16 cellular contexts compared by ENCODE assay signal in the genomic region with DNA sequence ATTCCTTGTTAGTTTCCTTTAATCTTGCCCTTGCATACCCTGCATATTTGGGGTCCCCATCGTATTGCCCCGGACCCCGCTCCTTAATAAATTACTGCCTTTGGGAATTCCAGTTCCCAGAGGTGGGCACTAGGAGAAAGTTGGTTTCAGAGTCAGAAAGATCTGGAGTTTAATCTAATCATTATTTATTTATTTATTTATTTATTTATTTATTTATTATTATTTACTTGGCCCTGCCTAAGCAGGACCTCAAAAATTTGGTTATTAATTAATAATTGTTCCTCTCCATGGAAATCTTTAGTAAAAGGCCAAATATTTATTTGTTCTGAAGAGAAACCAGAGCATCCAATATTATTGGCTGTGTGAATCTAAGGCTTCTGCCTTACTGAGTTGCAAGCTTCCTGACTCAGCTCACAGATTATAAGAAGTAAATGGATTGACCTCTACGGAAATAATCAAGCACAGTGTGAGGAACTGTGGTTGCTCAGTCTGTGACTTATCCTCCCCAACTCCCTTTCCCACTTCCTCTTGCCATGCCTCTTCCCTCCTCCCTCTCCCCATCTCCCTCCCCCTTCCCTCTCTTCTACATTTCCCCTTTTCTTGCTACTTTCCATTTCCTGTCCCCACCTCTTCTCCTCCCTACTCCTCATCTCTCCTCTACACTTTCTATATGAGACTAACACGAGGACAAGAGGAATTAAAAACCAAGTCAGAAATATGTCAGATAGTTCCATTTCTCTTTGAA.
DNase-seq lines count a peak whose midpoint lies in the region; ATAC-seq and TF ChIP-seq lines count a peak whose summit lies in the region.
"Had no signal": no experiment of that assay in that cellular context is flagged by ENCODE, and none has a peak within 500 bp of the region (broad histone marks: within the 10 kb centered on the region; RNA-seq: fewer than 3 reads in every experiment).

No MANE protein-coding gene starts in this region.

- H3K27me3 Mint-ChIP-seq in type B pancreatic cell, result no peaks in the 10 kb centered on the region

- H3K36me3 ChIP-seq in HEK293 (ENCODE audit: control insufficient read depth in 2 of 2, insufficient read depth in 1 of 2, low read length in 2 of 2), result no peaks in the 10 kb centered on the region
- H3K36me3 ChIP-seq: colonic mucosa, SJSA1 had no signal

- TF ChIP-seq CTCF in HEK293 (tag by site-specific recombination; IDR thresholded peaks at IDR 0.05) (no peak), fibroblast of pulmonary artery (IDR thresholded peaks at IDR 0.05; ENCODE audit: low read length, missing control alignments) (no peak), type B pancreatic cell (conservative IDR thresholded peaks at IDR 0.05) (no peak)

- H3K4me1 ChIP-seq in HEK293 (ENCODE audit: control insufficient read depth, insufficient read depth, low read length), result no peaks in the 10 kb centered on the region
- H3K4me1 ChIP-seq: colonic mucosa, SJSA1 had no signal

- no peak for ATAC-seq in HG03520 (IDR thresholded peaks at IDR 0.05; ENCODE audit: unreplicated experiment)
- ATAC-seq: naive thymus-derived CD8-positive, alpha-beta T cell had no signal

- H3K4me3 Mint-ChIP-seq in type B pancreatic cell, result no peak overlapping the region
- H3K4me3 Mint-ChIP-seq: naive thymus-derived CD8-positive, alpha-beta T cell had no signal

- POLR2A ChIA-PET in HEK293 (lab: Yijun Ruan, JAX), result no interaction called here

- peak; percentile 2 for DNase-seq in SIG-M5 (lab: John Stamatoyannopoulos, UW)
- peak; percentile 38 for DNase-seq in fibroblast of pulmonary artery (ENCODE audit: low read depth)
- DNase-seq in renal cortical epithelial cell (ENCODE audit: low read depth), result peak; percentile 7
- DNase-seq in amniotic stem cell (lab: John Stamatoyannopoulos, UW), result no peak
- no peak for DNase-seq in type B pancreatic cell (ENCODE audit: extremely low spot score, unreplicated experiment)
- DNase-seq in anterior cingulate cortex (lab: John Stamatoyannopoulos, UW), result no peak
- DNase-seq: colonic mucosa; COR-L47; islet precursor cell; naive thymus-derived CD8-positive, alpha-beta T cell; NCI-H187; NCI-H748 treated with DMSO at 0.1 percent for 48 hours; substantia nigra had no signal

- no peak overlapping the region for H3K27ac Mint-ChIP-seq in type B pancreatic cell
- H3K27ac Mint-ChIP-seq: naive thymus-derived CD8-positive, alpha-beta T cell had no signal

- H3K4me3 ChIP-seq in HEK293 (ENCODE audit: low read depth, low read length) (no peak overlapping the region), fibroblast of pulmonary artery (replicated peaks; ENCODE audit: low read depth, low read length) (peak overlapping the region; percentile 21)
- H3K4me3 ChIP-seq: colonic mucosa, SJSA1 had no signal

- peaks cover 8% of the 10 kb centered on the region for H3K9me3 Mint-ChIP-seq in type B pancreatic cell
- H3K9me3 Mint-ChIP-seq: naive thymus-derived CD8-positive, alpha-beta T cell had no signal

- no peaks in the 10 kb centered on the region for H3K9me3 ChIP-seq in HEK293 (ENCODE audit: control insufficient read depth, insufficient read depth, low read depth, low read length)
- H3K9me3 ChIP-seq: colonic mucosa, SJSA1 had no signal

- CTCF ChIA-PET in HEK293 (lab: Yijun Ruan, JAX), result interaction anchor here (0.6 kb wide), 2 partner anchors 13 to 1902 kb away, joined by 3 read pairs; no protein-coding TSS in a partner anchor

- peaks cover 14% of the 10 kb centered on the region for H3K4me1 Mint-ChIP-seq in type B pancreatic cell (ENCODE audit: unreplicated experiment)

- no peaks in the 10 kb centered on the region for H3K36me3 Mint-ChIP-seq in type B pancreatic cell
- H3K36me3 Mint-ChIP-seq: naive thymus-derived CD8-positive, alpha-beta T cell had no signal

- H3K27ac ChIP-seq in HEK293 (ENCODE audit: extremely low read depth, low read depth, low read length), result no peak overlapping the region
- H3K27ac ChIP-seq: colonic mucosa, SJSA1 had no signal

TF ChIP-seq in HEK293, 187 proteins besides CTCF, POLR2A, EP300 and RAD21 (continues in another document):
- TF ChIP-seq ZNF623 (tag by site-specific recombination; IDR thresholded peaks at IDR 0.05) (peak; percentile 25; the same call in 1 of the 2 replicates), ZNF37A (tag by site-specific recombination; IDR thresholded peaks at IDR 0.05) (no peak), ZFHX2 (tag by site-specific recombination; conservative IDR thresholded peaks at IDR 0.05) (no peak), ZNF596 (tag by site-specific recombination; IDR thresholded peaks at IDR 0.05) (no peak), GLI4 (tag by site-specific recombination; IDR thresholded peaks at IDR 0.05) (no peak), SP7 (tag by site-specific recombination; IDR thresholded peaks at IDR 0.05) (no peak), ZEB2 (tag by site-specific recombination; IDR thresholded peaks at IDR 0.05) (no peak), HOXD13 (CRISPR knock-in tag; IDR thresholded peaks at IDR 0.05; ENCODE audit: borderline replicate concordance) (no peak), GFI1B (tag by site-specific recombination; IDR thresholded peaks at IDR 0.05) (no peak), ZNF335 (tag by site-specific recombination; conservative IDR thresholded peaks at IDR 0.05) (no peak), ZNF701 (tag by site-specific recombination; IDR thresholded peaks at IDR 0.05) (no peak), ZNF555 (tag by site-specific recombination; conservative IDR thresholded peaks at IDR 0.05) (peak; percentile 29; the same call in 1 of the 2 replicates), ZNF292 (tag by site-specific recombination; IDR thresholded peaks at IDR 0.05; ENCODE audit: borderline replicate concordance, low read depth) (no peak), SP3 (tag by site-specific recombination; IDR thresholded peaks at IDR 0.05) (no peak)
- TF ChIP-seq, protein P1, sequence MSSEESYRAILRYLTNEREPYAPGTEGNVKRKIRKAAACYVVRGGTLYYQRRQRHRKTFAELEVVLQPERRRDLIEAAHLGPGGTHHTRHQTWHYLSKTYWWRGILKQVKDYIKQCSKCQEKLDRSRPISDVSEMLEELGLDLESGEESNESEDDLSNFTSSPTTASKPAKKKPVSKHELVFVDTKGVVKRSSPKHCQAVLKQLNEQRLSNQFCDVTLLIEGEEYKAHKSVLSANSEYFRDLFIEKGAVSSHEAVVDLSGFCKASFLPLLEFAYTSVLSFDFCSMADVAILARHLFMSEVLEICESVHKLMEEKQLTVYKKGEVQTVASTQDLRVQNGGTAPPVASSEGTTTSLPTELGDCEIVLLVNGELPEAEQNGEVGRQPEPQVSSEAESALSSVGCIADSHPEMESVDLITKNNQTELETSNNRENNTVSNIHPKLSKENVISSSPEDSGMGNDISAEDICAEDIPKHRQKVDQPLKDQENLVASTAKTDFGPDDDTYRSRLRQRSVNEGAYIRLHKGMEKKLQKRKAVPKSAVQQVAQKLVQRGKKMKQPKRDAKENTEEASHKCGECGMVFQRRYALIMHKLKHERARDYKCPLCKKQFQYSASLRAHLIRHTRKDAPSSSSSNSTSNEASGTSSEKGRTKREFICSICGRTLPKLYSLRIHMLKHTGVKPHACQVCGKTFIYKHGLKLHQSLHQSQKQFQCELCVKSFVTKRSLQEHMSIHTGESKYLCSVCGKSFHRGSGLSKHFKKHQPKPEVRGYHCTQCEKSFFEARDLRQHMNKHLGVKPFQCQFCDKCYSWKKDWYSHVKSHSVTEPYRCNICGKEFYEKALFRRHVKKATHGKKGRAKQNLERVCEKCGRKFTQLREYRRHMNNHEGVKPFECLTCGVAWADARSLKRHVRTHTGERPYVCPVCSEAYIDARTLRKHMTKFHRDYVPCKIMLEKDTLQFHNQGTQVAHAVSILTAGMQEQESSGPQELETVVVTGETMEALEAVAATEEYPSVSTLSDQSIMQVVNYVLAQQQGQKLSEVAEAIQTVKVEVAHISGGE (tag by site-specific recombination; conservative IDR thresholded peaks at IDR 0.05; ENCODE audit: low read depth), result 0 out of 2 replicates have a peak, but pooled peaks have one; percentile 23
- TF ChIP-seq, protein P2, sequence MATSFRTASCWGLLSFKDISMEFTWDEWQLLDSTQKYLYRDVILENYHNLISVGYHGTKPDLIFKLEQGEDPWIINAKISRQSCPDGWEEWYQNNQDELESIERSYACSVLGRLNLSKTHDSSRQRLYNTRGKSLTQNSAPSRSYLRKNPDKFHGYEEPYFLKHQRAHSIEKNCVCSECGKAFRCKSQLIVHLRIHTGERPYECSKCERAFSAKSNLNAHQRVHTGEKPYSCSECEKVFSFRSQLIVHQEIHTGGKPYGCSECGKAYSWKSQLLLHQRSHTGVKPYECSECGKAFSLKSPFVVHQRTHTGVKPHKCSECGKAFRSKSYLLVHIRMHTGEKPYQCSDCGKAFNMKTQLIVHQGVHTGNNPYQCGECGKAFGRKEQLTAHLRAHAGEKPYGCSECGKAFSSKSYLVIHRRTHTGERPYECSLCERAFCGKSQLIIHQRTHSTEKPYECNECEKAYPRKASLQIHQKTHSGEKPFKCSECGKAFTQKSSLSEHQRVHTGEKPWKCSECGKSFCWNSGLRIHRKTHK (tag by site-specific recombination; IDR thresholded peaks at IDR 0.05), result no peak
- TF ChIP-seq, protein P3, sequence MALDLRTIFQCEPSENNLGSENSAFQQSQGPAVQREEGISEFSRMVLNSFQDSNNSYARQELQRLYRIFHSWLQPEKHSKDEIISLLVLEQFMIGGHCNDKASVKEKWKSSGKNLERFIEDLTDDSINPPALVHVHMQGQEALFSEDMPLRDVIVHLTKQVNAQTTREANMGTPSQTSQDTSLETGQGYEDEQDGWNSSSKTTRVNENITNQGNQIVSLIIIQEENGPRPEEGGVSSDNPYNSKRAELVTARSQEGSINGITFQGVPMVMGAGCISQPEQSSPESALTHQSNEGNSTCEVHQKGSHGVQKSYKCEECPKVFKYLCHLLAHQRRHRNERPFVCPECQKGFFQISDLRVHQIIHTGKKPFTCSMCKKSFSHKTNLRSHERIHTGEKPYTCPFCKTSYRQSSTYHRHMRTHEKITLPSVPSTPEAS (tag by site-specific recombination; IDR thresholded peaks at IDR 0.05), result no peak

Comparison
In these comparisons a context has a peak if more than half of its experiments do, and no peak if none do; other contexts are left out.
1. DNase-seq: peak in SIG-M5 (single experiment), fibroblast of pulmonary artery (single experiment) and renal cortical epithelial cell (single experiment); none in amniotic stem cell (single experiment), type B pancreatic cell (single experiment) and anterior cingulate cortex (0 of 58).